In the genomic region with DNA sequence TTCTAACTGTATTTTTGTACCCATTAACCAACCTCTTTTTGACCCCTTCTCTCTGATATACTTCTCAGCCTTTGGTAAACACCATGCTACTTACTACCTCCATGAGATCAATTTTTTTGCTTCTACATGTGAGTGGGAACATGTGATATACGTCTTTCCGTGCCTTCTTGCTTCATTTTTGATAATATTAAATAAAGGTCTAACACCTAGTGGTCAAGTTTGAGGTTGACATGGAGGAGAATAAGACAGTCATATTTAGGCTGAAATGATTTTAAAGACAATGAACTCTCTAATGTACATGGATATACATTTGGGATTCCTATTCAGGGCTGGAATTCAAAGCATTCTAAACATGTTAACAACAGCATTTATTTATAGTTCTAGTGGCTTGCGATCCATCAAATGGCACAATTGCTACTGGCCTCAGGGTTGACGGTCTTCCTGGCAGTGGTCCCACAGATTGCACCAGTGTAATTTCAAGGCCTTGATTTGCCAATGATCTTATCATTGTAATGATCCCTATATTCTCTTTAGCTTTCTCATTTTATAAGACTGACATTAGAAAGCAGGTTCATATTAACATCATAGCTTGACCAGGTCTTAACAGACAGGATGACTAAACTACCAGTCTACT, we compare ENCODE assay signal across 24 cellular contexts.
DNase-seq lines count a peak whose midpoint lies in the region; ATAC-seq and TF ChIP-seq lines count a peak whose summit lies in the region.
"Had no signal": no experiment of that assay in that cellular context is flagged by ENCODE, and none has a peak within 500 bp of the region (broad histone marks: within the 10 kb centered on the region; RNA-seq: fewer than 3 reads in every experiment).

No MANE protein-coding gene starts in this region.

- H3K27ac Mint-ChIP-seq in HFFc6 = no peak overlapping the region
- H3K27ac Mint-ChIP-seq in WTC11 = peak overlapping the region; percentile 2; the same call in 1 of the 2 replicates
- no peak overlapping the region for H3K27ac Mint-ChIP-seq in glutamatergic neuron (ENCODE audit: unreplicated experiment)
- H3K27ac Mint-ChIP-seq: activated naive CD4-positive, alpha-beta T cell treated with anti-CD3 and anti-CD28 coated beads for 36 hours; natural killer cell treated with Interleukin-12 subunit alpha and Interleukin-12 subunit beta and Interleukin-15 and Interleukin-18, amount 100 ng/mL, for 72 hours; stimulated activated memory B cell treated with anti-CD40 and anti-IgM and Interleukin-4, amounts not matched to agents 10 μg/mL and 1 μg/mL and 100 μg/mL, for 72 hours; T-helper 1 cell treated with Interleukin-12 subunit alpha and Interleukin-12 subunit beta and Interleukin-4 antibody, amounts not matched to agents 30 μg/mL and 1 μg/mL, for 36 hours had no signal

- H3K4me3 ChIP-seq in BE2C (ENCODE audit: low read depth, low read length) = no peak overlapping the region
- H3K4me3 ChIP-seq: pancreas, testis had no signal

- no peaks in the 10 kb centered on the region for H3K9me3 Mint-ChIP-seq in HFFc6
- H3K9me3 Mint-ChIP-seq in WTC11 = peaks cover 7% of the 10 kb centered on the region; the same call in 1 of the 2 replicates
- H3K9me3 Mint-ChIP-seq in glutamatergic neuron (ENCODE audit: unreplicated experiment) = peaks cover 1% of the 10 kb centered on the region

- POLR2A ChIA-PET in WTC11 (lab: Charles Lee) = no interaction called here

- no peaks in the 10 kb centered on the region for H3K4me1 Mint-ChIP-seq in HFFc6 (ENCODE audit: low read depth)
- H3K4me1 Mint-ChIP-seq in WTC11 = peaks cover 7% of the 10 kb centered on the region
- H3K4me1 Mint-ChIP-seq in glutamatergic neuron (ENCODE audit: low read depth, unreplicated experiment) = no peaks in the 10 kb centered on the region
- H3K4me1 Mint-ChIP-seq: stimulated activated memory B cell treated with anti-CD40 and anti-IgM and Interleukin-4, amounts not matched to agents 10 μg/mL and 1 μg/mL and 100 μg/mL, for 72 hours had no signal

- no peak overlapping the region for H3K4me3 Mint-ChIP-seq in HFFc6
- H3K4me3 Mint-ChIP-seq in WTC11 = no peak overlapping the region
- no peak overlapping the region for H3K4me3 Mint-ChIP-seq in glutamatergic neuron (ENCODE audit: unreplicated experiment)
- H3K4me3 Mint-ChIP-seq: activated naive CD4-positive, alpha-beta T cell treated with anti-CD3 and anti-CD28 coated beads for 36 hours; activated T-cell treated with anti-CD3 and anti-CD28 coated beads, Interleukin-2, amount 50 U/mL, for 4 hours; natural killer cell treated with Interleukin-12 subunit alpha and Interleukin-12 subunit beta and Interleukin-15 and Interleukin-18, amount 100 ng/mL, for 72 hours; stimulated activated memory B cell treated with anti-CD40 and anti-IgM and Interleukin-4, amounts not matched to agents 10 μg/mL and 1 μg/mL and 100 μg/mL, for 72 hours; T-helper 1 cell treated with Interleukin-12 subunit alpha and Interleukin-12 subunit beta and Interleukin-4 antibody, amounts not matched to agents 30 μg/mL and 1 μg/mL, for 36 hours had no signal

- no peaks in the 10 kb centered on the region for H3K36me3 ChIP-seq in BE2C
- H3K36me3 ChIP-seq: pancreas had no signal

- TF ChIP-seq CTCF in BE2C (IDR thresholded peaks at IDR 0.05; ENCODE audit: low read depth, low read length) (peak; percentile 17), HFFc6 (IDR thresholded peaks at IDR 0.05) (0 out of 2 replicates have a peak, but pooled peaks have one; percentile 44), WTC11 (IDR thresholded peaks at IDR 0.05) (no peak), glutamatergic neuron (IDR thresholded peaks at IDR 0.05; ENCODE audit: partially characterized antibody, unreplicated experiment) (peak; percentile 62)

- H3K4me1 ChIP-seq in BE2C = no peaks in the 10 kb centered on the region
- H3K4me1 ChIP-seq: pancreas, testis had no signal

- H3K9me3 ChIP-seq in BE2C = no peaks in the 10 kb centered on the region
- H3K9me3 ChIP-seq: pancreas, testis had no signal

- 0 out of 2 replicates have a peak, but pooled peaks have one; percentile 34 for ATAC-seq in WTC11
- ATAC-seq: activated T-cell treated with anti-CD3 and anti-CD28 coated beads, Interleukin-2, amount 50 U/mL, for 4 hours; natural killer cell treated with Interleukin-12 subunit alpha and Interleukin-12 subunit beta and Interleukin-15 and Interleukin-18, amount 100 ng/mL, for 72 hours; pancreas; stimulated activated memory B cell treated with anti-CD40 and anti-IgM and Interleukin-4, amounts not matched to agents 10 μg/mL and 1 μg/mL and 100 μg/mL, for 72 hours had no signal

- DNase-seq in BE2C (peak; percentile 25), HFFc6 (no peak), WTC11 (ENCODE audit: low spot score) (no peak), glutamatergic neuron (no peak), NCI-H146 (lab: John Stamatoyannopoulos, UW) (no peak), hypothalamus (lab: John Stamatoyannopoulos, UW) (no peak), retina (no peak), pons (ENCODE audit: low spot score) (no peak)
- DNase-seq: ACHN; activated CD4-positive, alpha-beta T cell treated with anti-CD3 and anti-CD28 coated beads for 4 hours; activated naive CD4-positive, alpha-beta T cell treated with anti-CD3 and anti-CD28 coated beads for 36 hours; activated T-cell treated with anti-CD3 and anti-CD28 coated beads, Interleukin-2, amount 50 U/mL, for 4 hours; amygdala; caudate nucleus; H7; kidney glomerular epithelial cell; NCI-H187; NCI-H748 treated with DMSO at 0.1 percent for 48 hours; pancreas; stimulated activated CD4-positive, alpha-beta T cell treated with anti-CD3 and anti-CD28 coated beads, Interleukin-2, amount 100 ng/mL, for 24 hours; testis had no signal

- H3K36me3 Mint-ChIP-seq in HFFc6 (ENCODE audit: low read depth) = no peaks in the 10 kb centered on the region
- H3K36me3 Mint-ChIP-seq in WTC11 = no peaks in the 10 kb centered on the region
- H3K36me3 Mint-ChIP-seq in glutamatergic neuron (ENCODE audit: unreplicated experiment) = no peaks in the 10 kb centered on the region
- H3K36me3 Mint-ChIP-seq: stimulated activated memory B cell treated with anti-CD40 and anti-IgM and Interleukin-4, amounts not matched to agents 10 μg/mL and 1 μg/mL and 100 μg/mL, for 72 hours had no signal

- H3K27me3 Mint-ChIP-seq in HFFc6 (ENCODE audit: insufficient read depth) (no peaks in the 10 kb centered on the region; the same call in 1 of the 2 replicates), WTC11 (ENCODE audit: low read depth) (no peaks in the 10 kb centered on the region), glutamatergic neuron (ENCODE audit: unreplicated experiment) (no peaks in the 10 kb centered on the region)
- H3K27me3 Mint-ChIP-seq: natural killer cell treated with Interleukin-12 subunit alpha and Interleukin-12 subunit beta and Interleukin-15 and Interleukin-18, amount 100 ng/mL, for 72 hours; stimulated activated memory B cell treated with anti-CD40 and anti-IgM and Interleukin-4, amounts not matched to agents 10 μg/mL and 1 μg/mL and 100 μg/mL, for 72 hours had no signal

- CTCF ChIA-PET in WTC11 (lab: Charles Lee) = interaction anchor here (1.4 kb wide), 1 partner anchor 316 kb away, joined by 4 read pairs; the partner anchor contains the start of gene ETV1

- no peaks in the 10 kb centered on the region for H3K27me3 ChIP-seq in BE2C
- H3K27me3 ChIP-seq: pancreas, testis had no signal

TF ChIP-seq in WTC11, 78 proteins besides CTCF, POLR2A, EP300 and RAD21 (continues in another document):
- TF ChIP-seq CBFB (CRISPR knock-in tag; IDR thresholded peaks at IDR 0.05; ENCODE audit: low read depth) (no peak), ARID4B (CRISPR knock-in tag; IDR thresholded peaks at IDR 0.05; ENCODE audit: borderline replicate concordance) (no peak), ELF4 (CRISPR knock-in tag; IDR thresholded peaks at IDR 0.05; ENCODE audit: low read depth) (no peak), JUN (CRISPR knock-in tag; IDR thresholded peaks at IDR 0.05) (no peak)
- TF ChIP-seq, protein P1, sequence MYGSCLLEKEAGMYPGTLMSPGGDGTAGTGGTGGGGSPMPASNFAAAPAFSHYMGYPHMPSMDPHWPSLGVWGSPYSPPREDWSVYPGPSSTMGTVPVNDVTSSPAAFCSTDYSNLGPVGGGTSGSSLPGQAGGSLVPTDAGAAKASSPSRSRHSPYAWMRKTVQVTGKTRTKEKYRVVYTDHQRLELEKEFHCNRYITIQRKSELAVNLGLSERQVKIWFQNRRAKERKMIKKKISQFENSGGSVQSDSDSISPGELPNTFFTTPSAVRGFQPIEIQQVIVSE (CRISPR knock-in tag; IDR thresholded peaks at IDR 0.05; ENCODE audit: borderline replicate concordance) = no peak
